In the genomic region with DNA sequence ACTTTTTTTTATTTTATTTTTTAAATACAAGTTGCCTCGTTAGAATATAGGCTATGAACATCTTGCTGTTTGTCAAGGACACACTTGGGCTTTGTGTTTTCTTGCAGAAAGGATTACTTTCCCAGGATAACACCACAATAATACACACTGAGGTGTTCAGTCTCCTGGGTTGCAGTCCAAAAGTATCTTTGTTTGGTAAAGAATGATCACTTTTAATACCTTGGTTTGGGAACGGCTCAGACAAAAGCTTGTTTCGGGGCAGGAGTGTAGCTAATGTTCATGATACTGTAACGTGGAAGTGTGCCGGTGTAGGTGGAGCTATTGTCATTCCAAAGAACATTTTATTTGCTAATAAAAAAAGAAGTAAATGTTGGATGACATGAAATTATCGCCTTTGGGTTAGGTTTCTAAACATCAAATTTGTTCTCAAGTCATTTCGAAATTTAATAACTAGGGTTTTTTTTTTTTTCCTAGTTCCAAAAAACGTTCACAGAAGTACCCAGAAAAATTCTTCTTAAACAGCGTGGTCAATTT, we compare ENCODE assay signal across 8 cellular contexts. TPM values are rescaled to one million over a fixed set of nuclear protein-coding genes. Genes with fewer than 3 reads are reported as not detected.
A peak's percentile ranks its signal among the peaks of the same experiment; 100 is the strongest.
DNase-seq lines count a peak whose midpoint lies in the region; ATAC-seq and TF ChIP-seq lines count a peak whose summit lies in the region.

No MANE protein-coding gene starts in this region.

- POLR2A ChIA-PET in naive thymus-derived CD4-positive, alpha-beta T cell (lab: Charles Lee), result interaction anchor here (0.6 to 3.3 kb wide), 13 partner anchors 8 to 1346 kb away, joined by 3 to 32 read pairs (median 5); a partner anchor contains a TSS

- H3K27ac ChIP-seq in coronary artery, result peak overlapping the region in 1 of 2 donors; percentile 98
- H3K27ac ChIP-seq in naive thymus-derived CD4-positive, alpha-beta T cell (ENCODE audit: low read depth, low read length), result peak overlapping the region; percentile 99

- no peak for ATAC-seq in naive thymus-derived CD4-positive, alpha-beta T cell

- H3K36me3 Mint-ChIP-seq in naive thymus-derived CD4-positive, alpha-beta T cell, result peaks cover 0 to 19% (median 10%) of the 10 kb centered on the region in 5 donors

- no peaks in the 10 kb centered on the region for H3K9me3 ChIP-seq in BE2C
- H3K9me3 ChIP-seq in MG63, result no peaks in the 10 kb centered on the region
- H3K9me3 ChIP-seq in naive thymus-derived CD4-positive, alpha-beta T cell (ENCODE audit: control insufficient read depth in 2 of 3, low read length in 3 of 3), result no peaks in the 10 kb centered on the region

- peaks cover 2% of the 10 kb centered on the region; the same call in 1 of the 2 replicates for H3K4me1 ChIP-seq in BE2C
- H3K4me1 ChIP-seq in naive thymus-derived CD4-positive, alpha-beta T cell (ENCODE audit: control insufficient read depth in 2 of 2, insufficient read depth in 2 of 2, low read length in 2 of 2), result peaks cover 50 to 54% of the 10 kb centered on the region in 2 donors

- CTCF ChIA-PET in naive thymus-derived CD4-positive, alpha-beta T cell (lab: Charles Lee), result interaction anchor here (0.7 to 1.2 kb wide), 2 partner anchors 11 to 42 kb away, joined by 4 read pairs; no protein-coding TSS in a partner anchor

- no peak for TF ChIP-seq CTCF in BE2C (IDR thresholded peaks at IDR 0.05; ENCODE audit: low read depth, low read length)
- TF ChIP-seq CTCF in coronary artery (IDR thresholded peaks at IDR 0.05), result no peak

- H3K27me3 ChIP-seq in BE2C (no peaks in the 10 kb centered on the region), MG63 (no peaks in the 10 kb centered on the region)
- no peaks in the 10 kb centered on the region for H3K27me3 ChIP-seq in naive thymus-derived CD4-positive, alpha-beta T cell (ENCODE audit: control insufficient read depth in 2 of 2, insufficient read depth in 2 of 2, low read length in 2 of 2)

- H3K36me3 ChIP-seq in BE2C (peaks cover 51% of the 10 kb centered on the region), MG63 (peaks cover 34% of the 10 kb centered on the region)
- H3K36me3 ChIP-seq in naive thymus-derived CD4-positive, alpha-beta T cell (ENCODE audit: control insufficient read depth in 2 of 3, insufficient read depth in 3 of 3, low read length in 3 of 3), result peaks cover 0 to 10% (median 0%) of the 10 kb centered on the region in 3 experiments

- H3K4me1 Mint-ChIP-seq in naive thymus-derived CD4-positive, alpha-beta T cell, result peaks cover 38 to 70% (median 57%) of the 10 kb centered on the region in 7 donors

- intact Hi-C loops in naive thymus-derived CD4-positive, alpha-beta T cell (cut with micrococcal nuclease), result loop anchor here (2.0 to 10.0 kb wide), 4 partner anchors 479 to 1559 kb away; a partner anchor contains a TSS

- H3K9me3 Mint-ChIP-seq in naive thymus-derived CD4-positive, alpha-beta T cell, result no peaks in the 10 kb centered on the region

- no peaks in the 10 kb centered on the region for H3K27me3 Mint-ChIP-seq in naive thymus-derived CD4-positive, alpha-beta T cell

- H3K27ac Mint-ChIP-seq in naive thymus-derived CD4-positive, alpha-beta T cell, result peak overlapping the region; percentile 53 to 96 (median 91)

- peak overlapping the region; percentile 86 to 98 (median 92) for H3K4me3 Mint-ChIP-seq in naive thymus-derived CD4-positive, alpha-beta T cell

- peak overlapping the region; percentile 89 for H3K4me3 ChIP-seq in BE2C (ENCODE audit: low read depth, low read length)
- peak overlapping the region; percentile 79 for H3K4me3 ChIP-seq in MG63
- peak overlapping the region; percentile 84 for H3K4me3 ChIP-seq in coronary artery
- H3K4me3 ChIP-seq in naive thymus-derived CD4-positive, alpha-beta T cell (ENCODE audit: low read length), result peak overlapping the region; percentile 87

- DNase-seq in BE2C, result no peak
- DNase-seq in MG63, result no peak
- no peak for DNase-seq in coronary artery (ENCODE audit: low spot score)
- DNase-seq in naive thymus-derived CD4-positive, alpha-beta T cell, result no peak
- no peak for DNase-seq in HPDE6-E6E7 (ENCODE audit: extremely low spot score)
- no peak for DNase-seq in mucosa of gallbladder (ENCODE audit: low spot score)
- DNase-seq in HuH-7.5 (ENCODE audit: low spot score), result no peak
- no peak for DNase-seq in epidermal melanocyte (ENCODE audit: insufficient read length, low spot score)

RNA-seq across cellular contexts. Expression of a gene that starts 1.2 kb away (rescaled TPM):
- polyA plus RNA-seq in BE2C (2012; ENCODE audit: insufficient read depth, insufficient read length, low read depth), result 286 TPM
- total RNA-seq in MG63 (2014; rRNA removed; shearing (Covaris generic); ENCODE audit: low replicate concordance), result 300 and 364 TPM in 2 replicates
- 100 to 1,000 TPM; 163 to 284 (median 223) TPM for total RNA-seq in naive thymus-derived CD4-positive, alpha-beta T cell
- polyA plus RNA-seq in naive thymus-derived CD4-positive, alpha-beta T cell, result 100 to 1,000 TPM; 256 to 280 TPM
- 210 TPM for total RNA-seq in mucosa of gallbladder

RNA-seq across cellular contexts. Expression of a gene that starts 34.5 kb away (rescaled TPM):
- 4.5 TPM for polyA plus RNA-seq in BE2C (2012; ENCODE audit: insufficient read depth, insufficient read length, low read depth)
- 0.20 TPM in 1 of 2 replicates, not detected in the other for total RNA-seq in MG63 (2014; rRNA removed; shearing (Covaris generic); ENCODE audit: low replicate concordance)
- 10 to 100 TPM in 3 of 5 experiments, 1 to 10 TPM in 2; 2.6 to 67.0 (median 10.5) TPM for total RNA-seq in naive thymus-derived CD4-positive, alpha-beta T cell
- 1 to 10 TPM in 1 of 2 donors, under 1 TPM in 1; 0.69 to 1.5 TPM for polyA plus RNA-seq in naive thymus-derived CD4-positive, alpha-beta T cell
- total RNA-seq in mucosa of gallbladder, result 25.1 TPM
